8 cellular contexts compared by ENCODE assay signal in genomic region chr2:25674003-25674362, GRCh38. TPM values are rescaled to one million over a fixed set of nuclear protein-coding genes. Genes with fewer than 3 reads are reported as not detected.
DNase-seq lines count a peak whose midpoint lies in the region; ATAC-seq and TF ChIP-seq lines count a peak whose summit lies in the region.

No MANE protein-coding gene starts in this region.

- BruUV-seq in MCF 10A (replicated peaks; lab: Mats Ljungman, UMichigan), result no TSS peak

- peak overlapping the region; percentile 85 for H3K27ac ChIP-seq in left ventricle myocardium inferior (replicated peaks)

- H3K36me3 Mint-ChIP-seq in MCF 10A (ENCODE audit: insufficient read depth, unreplicated experiment), result no peaks in the 10 kb centered on the region

- DNase-seq in left ventricle myocardium inferior (no peak), left ventricle myocardium superior (no peak), MCF 10A (ENCODE audit: unreplicated experiment) (no peak), NCI-H2227 treated with DMSO at 0.1 percent for 48 hours (lab: John Stamatoyannopoulos, UW) (no peak), NCI-H2107 (lab: John Stamatoyannopoulos, UW) (no peak)

- no peak overlapping the region for H3K27ac Mint-ChIP-seq in MCF 10A (ENCODE audit: low read depth, unreplicated experiment)

- H3K4me1 Mint-ChIP-seq in MCF 10A (ENCODE audit: insufficient read depth, unreplicated experiment), result peaks cover 8% of the 10 kb centered on the region

- no peaks in the 10 kb centered on the region for H3K36me3 ChIP-seq in left ventricle myocardium inferior

- H3K4me1 ChIP-seq in left ventricle myocardium inferior (peaks cover 28% of the 10 kb centered on the region), mononuclear cell (ENCODE audit: insufficient read depth, low read length) (peaks cover 22% of the 10 kb centered on the region)

- POLR2A ChIA-PET in MCF 10A (lab: Yijun Ruan, JAX), result interaction anchor here (0.6 to 3.5 kb wide), 8 partner anchors 10 to 1061 kb away, joined by 3 to 40 read pairs (median 6); partner anchors contain the start of gene ASXL2

- CTCF ChIA-PET in MCF 10A (lab: Yijun Ruan, JAX), result interaction anchor here (0.5 to 1.9 kb wide), 9 partner anchors 8 to 173 kb away, joined by 3 to 6 read pairs (median 3); no protein-coding TSS in a partner anchor

- H3K4me3 Mint-ChIP-seq in MCF 10A (ENCODE audit: unreplicated experiment), result peak overlapping the region; percentile 72

- ATAC-seq in left ventricle myocardium superior, result no peak
- ATAC-seq in GM21576 (IDR thresholded peaks at IDR 0.05; ENCODE audit: unreplicated experiment), result no peak
- no peak for ATAC-seq in GM19324 (IDR thresholded peaks at IDR 0.05; ENCODE audit: low FRiP score, unreplicated experiment)

- H3K27me3 ChIP-seq in left ventricle myocardium inferior (ENCODE audit: low read depth) (no peaks in the 10 kb centered on the region), mononuclear cell (ENCODE audit: insufficient read depth, low read length) (no peaks in the 10 kb centered on the region)

- H3K27me3 Mint-ChIP-seq in MCF 10A (ENCODE audit: insufficient read depth, unreplicated experiment), result no peaks in the 10 kb centered on the region

- H3K4me3 ChIP-seq in left ventricle myocardium inferior (peak overlapping the region; percentile 93), mononuclear cell (ENCODE audit: low read length) (peak overlapping the region; percentile 58)

- intact Hi-C loops in left ventricle myocardium inferior (cut with micrococcal nuclease) (no loop called here), left ventricle myocardium superior (cut with micrococcal nuclease) (no loop called here), MCF 10A (cut with micrococcal nuclease) (no loop called here)

- no peaks in the 10 kb centered on the region for H3K9me3 Mint-ChIP-seq in MCF 10A (ENCODE audit: unreplicated experiment)

- no peaks in the 10 kb centered on the region for H3K9me3 ChIP-seq in left ventricle myocardium inferior (replicated peaks)
- H3K9me3 ChIP-seq in mononuclear cell (ENCODE audit: low read depth, low read length), result no peaks in the 10 kb centered on the region

- TF ChIP-seq CTCF in left ventricle myocardium inferior (IDR thresholded peaks at IDR 0.05; ENCODE audit: borderline replicate concordance) (no peak), MCF 10A (IDR thresholded peaks at IDR 0.05; ENCODE audit: unreplicated experiment) (no peak)

RNA-seq across cellular contexts. Expression of gene DTNB, which starts 0.6 kb away (rescaled TPM):
- 4.5 TPM for total RNA-seq in left ventricle myocardium inferior
- 5.9 TPM for total RNA-seq in left ventricle myocardium superior
- total RNA-seq in MCF 10A (2022), result 22.7 and 26.3 TPM in 2 replicates
- total RNA-seq in mononuclear cell, result 18.3 TPM
